ENCODE assay signal across 24 cellular contexts in genomic region chr9:9904021-9904420, GRCh38.
"Had no signal": no experiment of that assay in that cellular context is flagged by ENCODE, and none has a peak within 500 bp of the region (broad histone marks: within the 10 kb centered on the region; RNA-seq: fewer than 3 reads in every experiment).

No MANE protein-coding gene starts in this region.

- H3K36me3 ChIP-seq: esophagus muscularis mucosa, left ventricle myocardium inferior, sigmoid colon had no signal

- FAIRE-seq: bronchial epithelial cell, frontal cortex had no signal

- H3K4me1 ChIP-seq: esophagus muscularis mucosa, left ventricle myocardium inferior, sigmoid colon, testis had no signal

- H3K4me3 ChIP-seq: coronary artery, esophagus muscularis mucosa, left ventricle myocardium inferior, sigmoid colon, testis had no signal

- H3K4me3 Mint-ChIP-seq: activated CD4-positive, alpha-beta memory T cell treated with anti-CD3 and anti-CD28 coated beads, Interleukin-2, amount 10 ng/mL, durations not matched to agents 7 days and 5 days; activated naive CD4-positive, alpha-beta T cell treated with anti-CD3 and anti-CD28 coated beads, Interleukin-2, amount 10 ng/mL, durations not matched to agents 7 days and 5 days; activated T-cell treated with anti-CD3 and anti-CD28 coated beads, Interleukin-2, amount 50 U/mL, for 72 hours; naive thymus-derived CD8-positive, alpha-beta T cell; type B pancreatic cell had no signal

- H3K4me1 Mint-ChIP-seq: activated CD4-positive, alpha-beta memory T cell treated with anti-CD3 and anti-CD28 coated beads, Interleukin-2, amount 10 ng/mL, durations not matched to agents 7 days and 5 days; activated naive CD4-positive, alpha-beta T cell treated with anti-CD3 and anti-CD28 coated beads, Interleukin-2, amount 10 ng/mL, durations not matched to agents 7 days and 5 days had no signal

- H3K27me3 Mint-ChIP-seq: activated CD4-positive, alpha-beta memory T cell treated with anti-CD3 and anti-CD28 coated beads, Interleukin-2, amount 10 ng/mL, durations not matched to agents 7 days and 5 days; activated naive CD4-positive, alpha-beta T cell treated with anti-CD3 and anti-CD28 coated beads, Interleukin-2, amount 10 ng/mL, durations not matched to agents 7 days and 5 days; naive thymus-derived CD8-positive, alpha-beta T cell; progenitor cell of endocrine pancreas; type B pancreatic cell had no signal

- H3K36me3 Mint-ChIP-seq: activated naive CD4-positive, alpha-beta T cell treated with anti-CD3 and anti-CD28 coated beads, Interleukin-2, amount 10 ng/mL, durations not matched to agents 7 days and 5 days; naive thymus-derived CD8-positive, alpha-beta T cell; type B pancreatic cell had no signal

- ATAC-seq: activated T-cell treated with anti-CD3 and anti-CD28 coated beads, Interleukin-2, amount 50 U/mL, for 72 hours; naive thymus-derived CD8-positive, alpha-beta T cell had no signal

- H3K27me3 ChIP-seq: esophagus muscularis mucosa, sigmoid colon, testis had no signal

- DNase-seq: activated CD4-positive, alpha-beta memory T cell treated with anti-CD3 and anti-CD28 coated beads, Interleukin-2, amount 10 ng/mL, durations not matched to agents 7 days and 5 days; activated CD4-positive, alpha-beta T cell treated with anti-CD3 and anti-CD28 coated beads for 4 hours; activated CD4-positive, CD25-positive, alpha-beta regulatory T cell; activated effector memory CD4-positive, alpha-beta T cell treated with Interleukin-2 at 50 U/mL for 16 hours; activated naive CD4-positive, alpha-beta T cell treated with anti-CD3 and anti-CD28 coated beads, Interleukin-2, amount 10 ng/mL, durations not matched to agents 7 days and 5 days; activated T-cell treated with anti-CD3 and anti-CD28 coated beads, Interleukin-2, amount 50 U/mL, for 72 hours; amygdala; cerebellar nuclear complex; glutamatergic neuron; hippocampal formation; left ventricle myocardium inferior; naive thymus-derived CD8-positive, alpha-beta T cell; retina; sigmoid colon; stimulated activated CD4-positive, alpha-beta T cell treated with anti-CD3 and anti-CD28 coated beads, Interleukin-2, amount 100 ng/mL, for 48 hours; stimulated activated CD8-positive, alpha-beta memory T cell treated with anti-CD3 and anti-CD28 coated beads, Interleukin-4, amount 100 ng/mL, for 48 hours; stimulated activated naive CD4-positive, alpha-beta T cell; testis had no signal

- H3K27ac ChIP-seq: coronary artery, esophagus muscularis mucosa, left ventricle myocardium inferior, sigmoid colon, testis had no signal

- H3K9me3 ChIP-seq: esophagus muscularis mucosa, left ventricle myocardium inferior, sigmoid colon, testis had no signal

- H3K27ac Mint-ChIP-seq: activated CD4-positive, alpha-beta memory T cell treated with anti-CD3 and anti-CD28 coated beads, Interleukin-2, amount 10 ng/mL, durations not matched to agents 7 days and 5 days; activated naive CD4-positive, alpha-beta T cell treated with anti-CD3 and anti-CD28 coated beads, Interleukin-2, amount 10 ng/mL, durations not matched to agents 7 days and 5 days; activated T-cell treated with anti-CD3 and anti-CD28 coated beads, Interleukin-2, amount 50 U/mL, for 72 hours; naive thymus-derived CD8-positive, alpha-beta T cell; progenitor cell of endocrine pancreas; type B pancreatic cell had no signal

- H3K9me3 Mint-ChIP-seq: activated CD4-positive, alpha-beta memory T cell treated with anti-CD3 and anti-CD28 coated beads, Interleukin-2, amount 10 ng/mL, durations not matched to agents 7 days and 5 days; activated naive CD4-positive, alpha-beta T cell treated with anti-CD3 and anti-CD28 coated beads, Interleukin-2, amount 10 ng/mL, durations not matched to agents 7 days and 5 days; type B pancreatic cell had no signal
